ENCODE assay signal across 1 cellular context in the genomic region with DNA sequence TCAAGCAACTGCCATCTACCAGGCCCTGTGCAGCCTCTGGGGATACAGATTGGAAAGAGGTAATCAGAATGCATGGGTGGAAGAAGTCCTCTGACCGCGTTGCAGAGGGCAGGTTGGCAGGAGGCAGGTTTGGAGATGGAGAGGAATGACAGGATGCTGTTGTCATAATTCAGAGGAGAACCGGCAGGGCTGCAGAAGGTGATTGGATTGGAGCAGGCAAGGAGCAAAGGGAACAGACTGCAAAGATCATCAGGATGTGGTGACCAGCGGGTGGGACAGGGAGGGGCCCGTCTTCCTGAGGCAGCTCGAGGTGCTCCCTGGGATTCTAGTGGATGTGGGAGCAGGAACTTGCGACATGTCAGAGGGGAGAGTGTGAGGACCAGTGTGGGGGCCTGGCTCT.
TF ChIP-seq lines count a peak whose summit lies in the region.

No MANE protein-coding gene starts in this region.

TF ChIP-seq in IMR-90, 13 proteins besides CTCF, POLR2A, EP300 and RAD21 (continued from another document):
- TF ChIP-seq CEBPB (IDR thresholded peaks at IDR 0.05; ENCODE audit: low read depth, low read length) = peak; percentile 44
